22 cellular contexts compared by ENCODE assay signal in genomic region chr4:86834901-86835300, GRCh38. TPM values are rescaled to one million over a fixed set of nuclear protein-coding genes. Genes with fewer than 3 reads are reported as not detected.
A peak's percentile ranks its signal among the peaks of the same experiment; 100 is the strongest.
DNase-seq lines count a peak whose midpoint lies in the region; ATAC-seq and TF ChIP-seq lines count a peak whose summit lies in the region.
"Had no signal": no experiment of that assay in that cellular context is flagged by ENCODE, and none has a peak within 500 bp of the region (broad histone marks: within the 10 kb centered on the region; RNA-seq: fewer than 3 reads in every experiment).

No MANE protein-coding gene starts in this region.

- POLR2A ChIA-PET in CD4-positive, alpha-beta T cell (lab: Charles Lee), result no interaction called here

- H3K36me3 ChIP-seq in MG63 (no peaks in the 10 kb centered on the region), brain microvascular endothelial cell (replicated peaks) (no peaks in the 10 kb centered on the region)
- H3K36me3 ChIP-seq: neutrophil, right lobe of liver had no signal

- in situ Hi-C loops in brain microvascular endothelial cell (cut with HindIII; ENCODE audit: low pct_ligation_motif_present, low sequenced_read_pairs), result no loop called here

- no peak overlapping the region for H3K27ac Mint-ChIP-seq in CD4-positive, alpha-beta T cell
- H3K27ac Mint-ChIP-seq in type B pancreatic cell, result no peak overlapping the region
- H3K27ac Mint-ChIP-seq: activated CD4-positive, alpha-beta memory T cell treated with anti-CD3 and anti-CD28 coated beads for 36 hours; activated naive CD8-positive, alpha-beta T cell treated with anti-CD3 and anti-CD28 coated beads for 36 hours; CD4-positive, alpha-beta memory T cell had no signal

- no peaks in the 10 kb centered on the region for H3K9me3 ChIP-seq in MG63
- H3K9me3 ChIP-seq in CD4-positive, alpha-beta T cell (ENCODE audit: control insufficient read depth, low read length), result no peaks in the 10 kb centered on the region
- H3K9me3 ChIP-seq: neutrophil, right lobe of liver had no signal

- TF ChIP-seq CTCF in brain microvascular endothelial cell (IDR thresholded peaks at IDR 0.05; ENCODE audit: low read depth, low read length, missing control alignments) (no peak), type B pancreatic cell (conservative IDR thresholded peaks at IDR 0.05) (no peak)
- TF ChIP-seq CTCF in CD4-positive, alpha-beta T cell (IDR thresholded peaks at IDR 0.05), result no peak

- H3K4me3 Mint-ChIP-seq in CD4-positive, alpha-beta T cell, result no peak overlapping the region
- no peak overlapping the region for H3K4me3 Mint-ChIP-seq in type B pancreatic cell
- H3K4me3 Mint-ChIP-seq: activated CD4-positive, alpha-beta memory T cell treated with anti-CD3 and anti-CD28 coated beads for 36 hours; activated naive CD8-positive, alpha-beta T cell treated with anti-CD3 and anti-CD28 coated beads for 36 hours; CD4-positive, alpha-beta memory T cell; central memory CD8-positive, alpha-beta T cell had no signal

- intact Hi-C loops in CD4-positive, alpha-beta T cell (cut with DNase I, micrococcal nuclease), result no loop called here

- no peaks in the 10 kb centered on the region for H3K36me3 Mint-ChIP-seq in CD4-positive, alpha-beta T cell (ENCODE audit: low read depth)
- H3K36me3 Mint-ChIP-seq in type B pancreatic cell, result no peaks in the 10 kb centered on the region
- H3K36me3 Mint-ChIP-seq: activated CD4-positive, alpha-beta memory T cell treated with anti-CD3 and anti-CD28 coated beads for 36 hours; activated naive CD8-positive, alpha-beta T cell treated with anti-CD3 and anti-CD28 coated beads for 36 hours; CD4-positive, alpha-beta memory T cell had no signal

- no peak overlapping the region for H3K27ac ChIP-seq in brain microvascular endothelial cell
- H3K27ac ChIP-seq in CD4-positive, alpha-beta T cell (ENCODE audit: low read depth, low read length), result no peak overlapping the region
- H3K27ac ChIP-seq: KMS-11, neutrophil, PC-9, right lobe of liver had no signal

- DNase-seq in GM03348 (ENCODE audit: low spot score) (peak; percentile 35), MG63 (peak; percentile 26), brain microvascular endothelial cell (peak; percentile 38), myocyte (ENCODE audit: low read depth) (peak; percentile 48), AML-193 (lab: John Stamatoyannopoulos, UW) (no peak), type B pancreatic cell (ENCODE audit: extremely low spot score, unreplicated experiment) (no peak)
- no peak for DNase-seq in CD4-positive, alpha-beta T cell
- DNase-seq: activated CD4-positive, alpha-beta memory T cell treated with anti-CD3 and anti-CD28 coated beads for 36 hours; activated naive CD8-positive, alpha-beta T cell treated with anti-CD3 and anti-CD28 coated beads for 36 hours; activated T-cell treated with anti-CD3 and anti-CD28 coated beads, Interleukin-2, amount 50 U/mL, for 48 hours; CD4-positive, alpha-beta memory T cell; midbrain; NCI-H1694; NCI-H69; PC-9; right lobe of liver; stimulated activated CD4-positive, alpha-beta T cell treated with anti-CD3 and anti-CD28 coated beads, Interleukin-4, amount 100 ng/mL, for 24 hours had no signal

- H3K9me3 Mint-ChIP-seq in CD4-positive, alpha-beta T cell, result no peaks in the 10 kb centered on the region
- peaks cover 13% of the 10 kb centered on the region for H3K9me3 Mint-ChIP-seq in type B pancreatic cell
- H3K9me3 Mint-ChIP-seq: activated CD4-positive, alpha-beta memory T cell treated with anti-CD3 and anti-CD28 coated beads for 36 hours; activated naive CD8-positive, alpha-beta T cell treated with anti-CD3 and anti-CD28 coated beads for 36 hours; central memory CD8-positive, alpha-beta T cell had no signal

- no peak overlapping the region for H3K4me3 ChIP-seq in MG63
- no peak overlapping the region for H3K4me3 ChIP-seq in brain microvascular endothelial cell (ENCODE audit: low read depth, low read length)
- H3K4me3 ChIP-seq: PC-9, right lobe of liver had no signal

- CTCF ChIA-PET in CD4-positive, alpha-beta T cell (lab: Charles Lee), result no interaction called here

- H3K4me1 Mint-ChIP-seq in CD4-positive, alpha-beta T cell (ENCODE audit: low read depth), result no peaks in the 10 kb centered on the region
- H3K4me1 Mint-ChIP-seq in type B pancreatic cell (ENCODE audit: unreplicated experiment), result peaks cover 10% of the 10 kb centered on the region
- H3K4me1 Mint-ChIP-seq: activated naive CD8-positive, alpha-beta T cell treated with anti-CD3 and anti-CD28 coated beads for 36 hours; central memory CD8-positive, alpha-beta T cell had no signal

- no peak for ATAC-seq in HG03280 (IDR thresholded peaks at IDR 0.05; ENCODE audit: unreplicated experiment)
- ATAC-seq in CD4-positive, alpha-beta T cell (ENCODE audit: poor library complexity), result no peak
- ATAC-seq: right lobe of liver had no signal

- H3K27me3 Mint-ChIP-seq in CD4-positive, alpha-beta T cell, result no peaks in the 10 kb centered on the region
- no peaks in the 10 kb centered on the region for H3K27me3 Mint-ChIP-seq in type B pancreatic cell
- H3K27me3 Mint-ChIP-seq: activated CD4-positive, alpha-beta memory T cell treated with anti-CD3 and anti-CD28 coated beads for 36 hours; activated naive CD8-positive, alpha-beta T cell treated with anti-CD3 and anti-CD28 coated beads for 36 hours had no signal

- H3K27me3 ChIP-seq in MG63 (no peaks in the 10 kb centered on the region), brain microvascular endothelial cell (replicated peaks) (no peaks in the 10 kb centered on the region)
- no peaks in the 10 kb centered on the region for H3K27me3 ChIP-seq in CD4-positive, alpha-beta T cell (ENCODE audit: control insufficient read depth, insufficient read depth, low read length)
- H3K27me3 ChIP-seq: neutrophil, right lobe of liver had no signal

RNA-seq across cellular contexts. Expression of gene SLC10A6, which starts 14.3 kb away (rescaled TPM):
- total RNA-seq in MG63 (2014; rRNA removed; shearing (Covaris generic); ENCODE audit: low replicate concordance), result not detected in 2 replicates
- total RNA-seq in myocyte (not detected in 2 replicates), type B pancreatic cell (ENCODE audit: low replicate concordance) (not detected in 2 replicates)
- polyA plus RNA-seq in myocyte (2012), result not detected
- not detected for total RNA-seq in CD4-positive, alpha-beta T cell
- total RNA-seq: activated CD4-positive, alpha-beta memory T cell treated with anti-CD3 and anti-CD28 coated beads for 36 hours; activated naive CD8-positive, alpha-beta T cell treated with anti-CD3 and anti-CD28 coated beads for 36 hours; CD4-positive, alpha-beta memory T cell; kidney epithelial cell; PC-9 had no signal
- polyA plus RNA-seq: CD4-positive, alpha-beta memory T cell had no signal

RNA-seq across cellular contexts. Expression of gene C4orf36, which starts 57.3 kb away (rescaled TPM):
- total RNA-seq in MG63 (2014; rRNA removed; shearing (Covaris generic); ENCODE audit: low replicate concordance), result 0.32 and 0.49 TPM in 2 replicates
- total RNA-seq in myocyte, result 0.21 TPM in 1 of 2 replicates, not detected in the other
- polyA plus RNA-seq in myocyte (2012), result 0.30 TPM
- total RNA-seq in CD4-positive, alpha-beta T cell, result not detected
- 1.3 and 2.5 TPM in 2 replicates for total RNA-seq in type B pancreatic cell (ENCODE audit: low replicate concordance)
- total RNA-seq: activated naive CD8-positive, alpha-beta T cell treated with anti-CD3 and anti-CD28 coated beads for 36 hours; PC-9 had no signal
- polyA plus RNA-seq: CD4-positive, alpha-beta memory T cell had no signal

Comparison
In these comparisons a context has a peak if more than half of its experiments do, and no peak if none do; other contexts are left out.
1. DNase-seq: peak in GM03348 (single experiment), MG63 (single experiment), brain microvascular endothelial cell (single experiment) and myocyte (single experiment); none in CD4-positive, alpha-beta T cell (0 of 10), AML-193 (0 of 2) and type B pancreatic cell (single experiment).